15 cellular contexts compared by ENCODE assay signal in genomic region chr13:97945792-97946419, GRCh38. TPM values are rescaled to one million over a fixed set of nuclear protein-coding genes. Genes with fewer than 3 reads are reported as not detected.
DNase-seq lines count a peak whose midpoint lies in the region; ATAC-seq and TF ChIP-seq lines count a peak whose summit lies in the region.
"Had no signal": no experiment of that assay in that cellular context is flagged by ENCODE, and none has a peak within 500 bp of the region (broad histone marks: within the 10 kb centered on the region; RNA-seq: fewer than 3 reads in every experiment).

No MANE protein-coding gene starts in this region.

- peak overlapping the region; percentile 41 for H3K9ac ChIP-seq in SK-N-MC (ENCODE audit: insufficient read length)

- H3K27me3 ChIP-seq in effector memory CD4-positive, alpha-beta T cell (replicated peaks; ENCODE audit: control insufficient read depth, insufficient read depth, low read length, poor library complexity, severe bottlenecking), result no peaks in the 10 kb centered on the region

- no peaks in the 10 kb centered on the region for H3K4me1 ChIP-seq in effector memory CD4-positive, alpha-beta T cell (ENCODE audit: control insufficient read depth, insufficient read depth, low read length, poor library complexity, severe bottlenecking)

- DNase-seq in GM04503 (ENCODE audit: low read depth) (peak; percentile 20), HFFc6 (peak; percentile 38), SK-N-MC (ENCODE audit: low read depth, low spot score) (peak; percentile 78), glomerular visceral epithelial cell (ENCODE audit: extremely low spot score) (peak; percentile 53), NCI-H1092 (lab: John Stamatoyannopoulos, UW) (no peak), DMS53 (lab: John Stamatoyannopoulos, UW) (no peak)
- DNase-seq in effector memory CD4-positive, alpha-beta T cell, result no peak
- DNase-seq: activated CD8-positive, alpha-beta memory T cell treated with anti-CD3 and anti-CD28 coated beads, Interleukin-2, amount 10 ng/mL, durations not matched to agents 7 days and 5 days; DND-41; immature natural killer cell; mammary epithelial cell; stimulated activated CD4-positive, alpha-beta T cell treated with anti-CD3 and anti-CD28 coated beads, Interleukin-15, amount 100 ng/mL, for 24 hours; substantia nigra had no signal

- ATAC-seq in esophagus mucosa, result no peak
- ATAC-seq: activated CD8-positive, alpha-beta memory T cell treated with anti-CD3 and anti-CD28 coated beads, Interleukin-2, amount 10 ng/mL, durations not matched to agents 7 days and 5 days had no signal

- H3K27me3 Mint-ChIP-seq in HFFc6 (ENCODE audit: insufficient read depth), result no peaks in the 10 kb centered on the region
- H3K27me3 Mint-ChIP-seq: activated CD8-positive, alpha-beta memory T cell treated with anti-CD3 and anti-CD28 coated beads, Interleukin-2, amount 10 ng/mL, durations not matched to agents 7 days and 5 days had no signal

- peak; percentile 54 for TF ChIP-seq CTCF in HFFc6 (IDR thresholded peaks at IDR 0.05)

- peak overlapping the region; percentile 90 for H3K27ac Mint-ChIP-seq in HFFc6
- H3K27ac Mint-ChIP-seq: activated CD8-positive, alpha-beta memory T cell treated with anti-CD3 and anti-CD28 coated beads, Interleukin-2, amount 10 ng/mL, durations not matched to agents 7 days and 5 days; immature natural killer cell; natural killer cell treated with Interleukin-12 subunit alpha and Interleukin-12 subunit beta and Interleukin-15 and Interleukin-18, amount 100 ng/mL, for 72 hours had no signal

- peaks cover 12% of the 10 kb centered on the region for H3K9me3 ChIP-seq in SK-N-MC (ENCODE audit: low read depth, low read length)
- H3K9me3 ChIP-seq in effector memory CD4-positive, alpha-beta T cell (ENCODE audit: control insufficient read depth, low read length), result no peaks in the 10 kb centered on the region

- peak overlapping the region; percentile 100 for H3K27ac ChIP-seq in SK-N-MC
- H3K27ac ChIP-seq in effector memory CD4-positive, alpha-beta T cell (ENCODE audit: insufficient read depth, low read length, poor library complexity, severe bottlenecking), result no peak overlapping the region

- H3K36me3 ChIP-seq in SK-N-MC (ENCODE audit: insufficient read depth, low read length), result peaks cover 3% of the 10 kb centered on the region; the same call in 1 of the 2 replicates
- H3K36me3 ChIP-seq in effector memory CD4-positive, alpha-beta T cell (ENCODE audit: control insufficient read depth, insufficient read depth, low read length), result no peaks in the 10 kb centered on the region

- peaks cover 58% of the 10 kb centered on the region for H3K4me1 Mint-ChIP-seq in HFFc6 (ENCODE audit: low read depth)
- H3K4me1 Mint-ChIP-seq: activated CD8-positive, alpha-beta memory T cell treated with anti-CD3 and anti-CD28 coated beads, Interleukin-2, amount 10 ng/mL, durations not matched to agents 7 days and 5 days; immature natural killer cell had no signal

- peaks cover 9% of the 10 kb centered on the region for H3K36me3 Mint-ChIP-seq in HFFc6 (ENCODE audit: low read depth)
- H3K36me3 Mint-ChIP-seq: activated CD8-positive, alpha-beta memory T cell treated with anti-CD3 and anti-CD28 coated beads, Interleukin-2, amount 10 ng/mL, durations not matched to agents 7 days and 5 days had no signal

- H3K4me3 ChIP-seq in SK-N-MC, result peak overlapping the region; percentile 38; the same call in 1 of the 2 replicates
- H3K4me3 ChIP-seq in effector memory CD4-positive, alpha-beta T cell (ENCODE audit: insufficient read depth, low read depth, low read length, poor library complexity, severe bottlenecking), result no peak overlapping the region

- peaks cover 5% of the 10 kb centered on the region for H3K9me3 Mint-ChIP-seq in HFFc6

- H3K4me3 Mint-ChIP-seq in HFFc6, result peak overlapping the region; percentile 55; the same call in 1 of the 2 replicates
- H3K4me3 Mint-ChIP-seq: activated CD8-positive, alpha-beta memory T cell treated with anti-CD3 and anti-CD28 coated beads, Interleukin-2, amount 10 ng/mL, durations not matched to agents 7 days and 5 days; immature natural killer cell; natural killer cell treated with Interleukin-12 subunit alpha and Interleukin-12 subunit beta and Interleukin-15 and Interleukin-18, amount 100 ng/mL, for 72 hours had no signal

RNA-seq across cellular contexts. Expression of gene IPO5, which starts 7.6 kb away (rescaled TPM):
- total RNA-seq in HFFc6 (2021; fragmentation: NEBNext Ultra II Directional; extraction: Animal tissue kit (Norgen Biotek cat#: 25700)), result 100 to 1,000 TPM; 183 to 247 (median 222) TPM
- total RNA-seq in esophagus mucosa, result 69.5 TPM

Comparison
In these comparisons a context has a peak if more than half of its experiments do, and no peak if none do; other contexts are left out.
1. DNase-seq: peak in GM04503 (single experiment), HFFc6 (single experiment), SK-N-MC (single experiment) and glomerular visceral epithelial cell (single experiment); none in NCI-H1092 (single experiment), effector memory CD4-positive, alpha-beta T cell (0 of 3) and DMS53 (single experiment).